In genomic region chr7:158868754-158869410, GRCh38 we compare ENCODE assay signal across 20 cellular contexts. TPM values are rescaled to one million over a fixed set of nuclear protein-coding genes. Genes with fewer than 3 reads are reported as not detected.
A peak's percentile ranks its signal among the peaks of the same experiment; 100 is the strongest.
DNase-seq lines count a peak whose midpoint lies in the region; ATAC-seq and TF ChIP-seq lines count a peak whose summit lies in the region.
"Had no signal": no experiment of that assay in that cellular context is flagged by ENCODE, and none has a peak within 500 bp of the region (broad histone marks: within the 10 kb centered on the region; RNA-seq: fewer than 3 reads in every experiment).

No MANE protein-coding gene starts in this region.

- peaks cover 17% of the 10 kb centered on the region for H3K36me3 Mint-ChIP-seq in GM23338 (ENCODE audit: low read depth)
- peaks cover 12% of the 10 kb centered on the region for H3K36me3 Mint-ChIP-seq in WTC11
- H3K36me3 Mint-ChIP-seq in T-cell: peaks cover 12% of the 10 kb centered on the region

- peaks cover 46% of the 10 kb centered on the region for H3K79me1 ChIP-seq in mesenchymal stem cell (replicated peaks; ENCODE audit: low read length, poor library complexity, severe bottlenecking)

- peak overlapping the region in 8 of 11 experiments; percentile 9 to 56 (median 44); a peak in 9 of 22 replicates for H3K9ac ChIP-seq in BLaER1 treated with 17β-estradiol and CSF1 and Interleukin-3, amounts not matched to agents 10 nM and 100 nM
- H3K9ac ChIP-seq in mesenchymal stem cell (ENCODE audit: low read length): peak overlapping the region; percentile 18
- no peak overlapping the region for H3K9ac ChIP-seq in GM23248

- in situ Hi-C loops in GM23248 (cut with MboI): no loop called here

- H3K4me1 Mint-ChIP-seq in GM23338 (peaks cover 15% of the 10 kb centered on the region), WTC11 (peaks cover 25% of the 10 kb centered on the region), T-cell (peaks cover 26 to 29% (median 27%) of the 10 kb centered on the region in 3 donors)

- CTCF ChIA-PET in WTC11 (lab: Charles Lee): interaction anchor here (1.8 kb wide), 1 partner anchor 108 kb away, joined by 6 read pairs; no protein-coding TSS in a partner anchor
- CTCF ChIA-PET in T-cell (lab: Charles Lee): interaction anchor here in 1 of 2 donors (0.6 kb wide), 1 partner anchor 108 kb away, joined by 3 read pairs; no protein-coding TSS in a partner anchor

- no peak for DNase-seq in GM23338 (ENCODE audit: low spot score)
- DNase-seq in WTC11 (ENCODE audit: low spot score): no peak
- no peak for DNase-seq in mesenchymal stem cell
- no peak for DNase-seq in T-cell
- DNase-seq in HPDE6-E6E7 (ENCODE audit: extremely low spot score): no peak
- no peak for DNase-seq in GM23248
- DNase-seq: activated CD4-positive, alpha-beta T cell treated with anti-CD3 and anti-CD28 coated beads, Interleukin-2, amount 50 U/mL, for 1 hour; activated naive CD4-positive, alpha-beta T cell treated with Interleukin-2 at 50 U/mL for 16 hours; activated T-cell treated with anti-CD3 and anti-CD28 coated beads, Interleukin-2, amount 50 U/mL, for 1 hour; cortex of kidney; foreskin melanocyte; left lung; NCI-H1417; NK-92 treated with Interleukin-12 subunit alpha and Interleukin-12 subunit beta, amount 100 ng/mL, for 24 hours; occipital lobe; stimulated activated CD4-positive, alpha-beta T cell treated with anti-CD3 and anti-CD28 coated beads, Interleukin-2, amount 100 ng/mL, for 24 hours had no signal

- no peak overlapping the region for H3K18ac ChIP-seq in mesenchymal stem cell (ENCODE audit: low read depth in 1 of 2, low read length in 2 of 2)

- H2BK5ac ChIP-seq in mesenchymal stem cell (ENCODE audit: low read depth, low read length, poor library complexity, severe bottlenecking): no peak overlapping the region

- no peak for TF ChIP-seq CTCF in GM23338 (conservative IDR thresholded peaks at IDR 0.05; ENCODE audit: low read depth in 2 of 2)
- no peak for TF ChIP-seq CTCF in WTC11 (IDR thresholded peaks at IDR 0.05)

- H3K4ac ChIP-seq in mesenchymal stem cell (ENCODE audit: low read depth in 1 of 2, low read length in 2 of 2): no peak overlapping the region

- no peak overlapping the region for H4K8ac ChIP-seq in mesenchymal stem cell (ENCODE audit: low read length)

- no peak overlapping the region for H2AK5ac ChIP-seq in mesenchymal stem cell (ENCODE audit: low read length, severe bottlenecking)

- H4K20me1 ChIP-seq in BLaER1 treated with 17β-estradiol and CSF1 and Interleukin-3, amounts not matched to agents 10 nM and 100 nM: peaks cover 0 to 30% (median 13%) of the 10 kb centered on the region in 11 experiments; a peak in 10 of 22 replicates
- H4K20me1 ChIP-seq in GM23338 (replicated peaks; ENCODE audit: insufficient read depth): 0 out of 2 replicates have a peak, but pooled peaks cover 3% of the 10 kb centered on the region
- H4K20me1 ChIP-seq in GM23248 (ENCODE audit: insufficient read depth): no peaks in the 10 kb centered on the region

- no peak overlapping the region for H3K4me3 ChIP-seq in BLaER1 treated with 17β-estradiol and CSF1 and Interleukin-3, amounts not matched to agents 10 nM and 100 nM
- H3K4me3 ChIP-seq in GM23338 (no peak overlapping the region), mesenchymal stem cell (ENCODE audit: insufficient read depth in 1 of 2, low read depth in 1 of 2, low read length in 2 of 2) (no peak overlapping the region), GM23248 (no peak overlapping the region)
- H3K4me3 ChIP-seq: left lung had no signal

- no peaks in the 10 kb centered on the region for H3K27me3 ChIP-seq in BLaER1 treated with 17β-estradiol and CSF1 and Interleukin-3, amounts not matched to agents 10 nM and 100 nM
- H3K27me3 ChIP-seq in GM23338 (ENCODE audit: insufficient read depth) (peaks cover 5% of the 10 kb centered on the region; the same call in 1 of the 2 replicates), mesenchymal stem cell (ENCODE audit: control insufficient read depth in 1 of 2, insufficient read depth in 1 of 2, low read length in 2 of 2) (no peaks in the 10 kb centered on the region), GM23248 (replicated peaks; ENCODE audit: insufficient read depth) (no peaks in the 10 kb centered on the region)
- H3K27me3 ChIP-seq: left lung had no signal

- no peak overlapping the region for H3K4me3 Mint-ChIP-seq in GM23338
- no peak overlapping the region for H3K4me3 Mint-ChIP-seq in WTC11
- no peak overlapping the region for H3K4me3 Mint-ChIP-seq in T-cell

- H3K4me1 ChIP-seq in BLaER1 treated with 17β-estradiol and CSF1 and Interleukin-3, amounts not matched to agents 10 nM and 100 nM: peaks cover 45 to 86% (median 75%) of the 10 kb centered on the region in 10 experiments
- H3K4me1 ChIP-seq in GM23338 (ENCODE audit: insufficient read depth): no peaks in the 10 kb centered on the region
- peaks cover 11% of the 10 kb centered on the region for H3K4me1 ChIP-seq in mesenchymal stem cell (ENCODE audit: control insufficient read depth, insufficient read depth, low read depth, low read length)
- no peaks in the 10 kb centered on the region for H3K4me1 ChIP-seq in GM23248 (ENCODE audit: insufficient read depth)

- H3K79me2 ChIP-seq in GM23338 (replicated peaks; ENCODE audit: insufficient read depth): peaks cover 9% of the 10 kb centered on the region; the same call in 1 of the 2 replicates
- H3K79me2 ChIP-seq in GM23248 (ENCODE audit: insufficient read depth): peaks cover 53% of the 10 kb centered on the region

- H3K36me3 ChIP-seq in BLaER1 treated with 17β-estradiol and CSF1 and Interleukin-3, amounts not matched to agents 10 nM and 100 nM: peaks cover 0 to 36% (median 28%) of the 10 kb centered on the region in 11 experiments; a peak in 18 of 22 replicates
- H3K36me3 ChIP-seq in GM23338 (ENCODE audit: insufficient read depth): no peaks in the 10 kb centered on the region
- peaks cover 14 to 17% of the 10 kb centered on the region in 2 experiments for H3K36me3 ChIP-seq in mesenchymal stem cell (ENCODE audit: control insufficient read depth in 1 of 2, insufficient read depth in 2 of 2, low read depth in 1 of 2, low read length in 2 of 2)
- H3K36me3 ChIP-seq in GM23248 (ENCODE audit: low read depth): no peaks in the 10 kb centered on the region; the same call in 1 of the 2 replicates

- H2AFZ ChIP-seq in GM23338 (no peak overlapping the region), mesenchymal stem cell (ENCODE audit: low read depth, low read length) (no peak overlapping the region), GM23248 (no peak overlapping the region)

- peaks cover 0 to 6% (median 0%) of the 10 kb centered on the region in 11 experiments; a peak in 1 of 22 replicates for H3K9me3 ChIP-seq in BLaER1 treated with 17β-estradiol and CSF1 and Interleukin-3, amounts not matched to agents 10 nM and 100 nM (replicated peaks in 1 of 11)
- no peaks in the 10 kb centered on the region for H3K9me3 ChIP-seq in mesenchymal stem cell (ENCODE audit: control insufficient read depth, low read length)
- no peaks in the 10 kb centered on the region for H3K9me3 ChIP-seq in GM23248 (ENCODE audit: low read depth)
- H3K9me3 ChIP-seq: left lung had no signal

- POLR2A ChIA-PET in WTC11 (lab: Charles Lee) (no interaction called here), T-cell (lab: Charles Lee) (interaction anchor here in 1 of 2 donors (0.6 kb wide), 1 partner anchor 42 kb away, joined by 12 read pairs; no protein-coding TSS in a partner anchor)

- H3K27ac ChIP-seq in BLaER1 treated with 17β-estradiol and CSF1 and Interleukin-3, amounts not matched to agents 10 nM and 100 nM: peak overlapping the region in 4 of 11 experiments; percentile 32 to 56 (median 46); a peak in 5 of 22 replicates
- no peak overlapping the region for H3K27ac ChIP-seq in GM23338 (ENCODE audit: low read depth)
- H3K27ac ChIP-seq in mesenchymal stem cell (ENCODE audit: low read length, poor library complexity, severe bottlenecking): no peak overlapping the region
- no peak overlapping the region for H3K27ac ChIP-seq in GM23248
- H3K27ac ChIP-seq: epithelial cell of prostate, left lung had no signal

- no peak for ATAC-seq in GM23338
- ATAC-seq in WTC11: no peak
- ATAC-seq in HG03378 (IDR thresholded peaks at IDR 0.05; ENCODE audit: unreplicated experiment): no peak
- no peak for ATAC-seq in T-cell (replicated peaks in 1 of 4)
- ATAC-seq: HCT116, left lung had no signal

- no peak overlapping the region for H2BK12ac ChIP-seq in mesenchymal stem cell (ENCODE audit: low read length in 2 of 2)

- H3K14ac ChIP-seq in mesenchymal stem cell (ENCODE audit: low read length in 2 of 2): no peak overlapping the region

- H3K4me2 ChIP-seq in BLaER1 treated with 17β-estradiol and CSF1 and Interleukin-3, amounts not matched to agents 10 nM and 100 nM: peak overlapping the region in 10 of 11 experiments; percentile 14 to 69 (median 58); a peak in 17 of 22 replicates
- H3K4me2 ChIP-seq in GM23338: no peak overlapping the region
- H3K4me2 ChIP-seq in mesenchymal stem cell (ENCODE audit: low read length, poor library complexity, severe bottlenecking): no peak overlapping the region
- H3K4me2 ChIP-seq in GM23248 (ENCODE audit: unreplicated experiment): no peak overlapping the region

- no peak overlapping the region for H4K91ac ChIP-seq in mesenchymal stem cell (ENCODE audit: low read length)

- H3K9me3 Mint-ChIP-seq in GM23338 (peaks cover 3% of the 10 kb centered on the region; the same call in 2 of the 3 replicates), WTC11 (no peaks in the 10 kb centered on the region), T-cell (no peaks in the 10 kb centered on the region)

- H3F3A ChIP-seq in GM23338 (replicated peaks; ENCODE audit: low read depth) (0 out of 2 replicates have a peak, but pooled peaks cover 3% of the 10 kb centered on the region), GM23248 (ENCODE audit: insufficient read depth) (no peaks in the 10 kb centered on the region)

- no peak overlapping the region for H2BK15ac ChIP-seq in mesenchymal stem cell (ENCODE audit: low read depth, poor library complexity, severe bottlenecking)

- H3K9me2 ChIP-seq in GM23338 (ENCODE audit: insufficient read depth) (no peaks in the 10 kb centered on the region), GM23248 (ENCODE audit: insufficient read depth) (no peaks in the 10 kb centered on the region)

- H3K23ac ChIP-seq in mesenchymal stem cell (ENCODE audit: low read length in 2 of 2): no peak overlapping the region

- H3K27me3 Mint-ChIP-seq in GM23338 (ENCODE audit: insufficient read depth, low read depth, poor library complexity) (peaks cover 13% of the 10 kb centered on the region), WTC11 (ENCODE audit: low read depth) (no peaks in the 10 kb centered on the region; the same call in 1 of the 2 replicates), T-cell (no peaks in the 10 kb centered on the region)

- 86% methylated on average over 8 of the region's 8 CpGs for WGBS in mesenchymal stem cell
- 75 to 81% methylated on average over 6 of the region's 8 CpGs for WGBS in GM23248 (ENCODE audit: low coverage in 1 of 2, low lambda C conversion rate in 2 of 2, missing lambda C conversion rate in 2 of 2), 2 experiments

- H3K27ac Mint-ChIP-seq in GM23338: peak overlapping the region; percentile 48; the same call in 1 of the 2 replicates
- H3K27ac Mint-ChIP-seq in WTC11: peak overlapping the region; percentile 79
- H3K27ac Mint-ChIP-seq in T-cell: no peak overlapping the region

- no peak overlapping the region for H2BK120ac ChIP-seq in mesenchymal stem cell (ENCODE audit: low read depth, low read length)

RNA-seq across cellular contexts. Expression of gene DYNC2I1, which starts 12.5 kb away (rescaled TPM):
- total RNA-seq in GM23338 (2014; rRNA removed; shearing (Covaris generic)): 8.3 and 9.0 TPM in 2 replicates
- polyA plus RNA-seq in GM23338 (2016; fragmentation: Nextera tagmentation; extraction: Ambion mirVana) (54.4 and 60.9 TPM in 2 replicates), GM23248 (2016; fragmentation: Nextera tagmentation; extraction: Ambion mirVana) (17.3 and 21.6 TPM in 2 replicates)
- total RNA-seq in WTC11 (2021) (23.4 to 31.1 TPM (median 24.7 TPM) in 3 replicates), T-cell (10 to 100 TPM; 12.7 to 20.6 (median 15.1) TPM)
- polyA plus RNA-seq in mesenchymal stem cell (2013, experiment 1 of 2): 11.8 TPM
- 10.7 TPM for polyA plus RNA-seq in mesenchymal stem cell (2013, experiment 2 of 2)
- 6.5 and 6.7 TPM in 2 replicates for total RNA-seq in GM23248 (2014; rRNA removed; shearing (Covaris generic))

RNA-seq across cellular contexts. Expression of gene ESYT2, which starts 39.6 kb away (rescaled TPM):
- 50.3 and 52.7 TPM in 2 replicates for total RNA-seq in GM23338 (2014; rRNA removed; shearing (Covaris generic))
- polyA plus RNA-seq in GM23338 (2016; fragmentation: Nextera tagmentation; extraction: Ambion mirVana) (9.6 TPM in 2 replicates), GM23248 (2016; fragmentation: Nextera tagmentation; extraction: Ambion mirVana) (48.7 and 49.9 TPM in 2 replicates)
- total RNA-seq in WTC11 (2021) (45.1 to 61.1 TPM (median 60.4 TPM) in 3 replicates), T-cell (100 to 1,000 TPM in 4 of 5 donors, 10 to 100 TPM in 1; 99.0 to 122 (median 116) TPM)
- 31.0 TPM for polyA plus RNA-seq in mesenchymal stem cell (2013, experiment 1 of 2)
- 31.9 TPM for polyA plus RNA-seq in mesenchymal stem cell (2013, experiment 2 of 2)
- 118 and 129 TPM in 2 replicates for total RNA-seq in GM23248 (2014; rRNA removed; shearing (Covaris generic))

Comparison
In these comparisons a context has a peak if more than half of its experiments do, and no peak if none do; other contexts are left out.
1. H3K4me2 ChIP-seq: peak in BLaER1 treated with 17β-estradiol and CSF1 and Interleukin-3, amounts not matched to agents 10 nM and 100 nM (10 of 11); none in GM23338 (single experiment), mesenchymal stem cell (single experiment) and GM23248 (single experiment).
2. H3K27ac Mint-ChIP-seq: peak in GM23338 (single experiment) and WTC11 (single experiment); none in T-cell (0 of 2).